Comparison of ENCODE assay signal across 31 cellular contexts in genomic region chrX:112866175-112866574, GRCh38.
"Had no signal": no experiment of that assay in that cellular context is flagged by ENCODE, and none has a peak within 500 bp of the region (broad histone marks: within the 10 kb centered on the region; RNA-seq: fewer than 3 reads in every experiment).

No MANE protein-coding gene starts in this region.

- H3K27ac ChIP-seq: epithelial cell of prostate, esophagus squamous epithelium, heart right ventricle, left ventricle myocardium inferior, spleen, thoracic aorta, uterus, VCaP had no signal

- H3K36me3 Mint-ChIP-seq: activated naive CD8-positive, alpha-beta T cell treated with anti-CD3 and anti-CD28 coated beads, Interleukin-2, amount 10 ng/mL, durations not matched to agents 7 days and 5 days; naive B cell had no signal

- H3K4me3 Mint-ChIP-seq: activated naive CD4-positive, alpha-beta T cell treated with anti-CD3 and anti-CD28 coated beads for 36 hours; activated naive CD8-positive, alpha-beta T cell treated with anti-CD3 and anti-CD28 coated beads, Interleukin-2, amount 10 ng/mL, durations not matched to agents 7 days and 5 days; activated T-helper 1 cell treated with anti-CD3 and anti-CD28 coated beads, Interleukin-12 subunit alpha, Interleukin-12 subunit beta, Interleukin-2, Interleukin-4 antibody, amounts not matched to agents 30 ng/mL and 10 ng/mL and 1 ng/mL, durations not matched to agents 14 hours and 24 hours and 36 hours; central memory CD8-positive, alpha-beta T cell; naive B cell; T-helper 1 cell treated with Interleukin-12 subunit alpha and Interleukin-12 subunit beta and Interleukin-4 antibody, amounts not matched to agents 30 μg/mL and 1 μg/mL, for 36 hours had no signal

- H3K27me3 ChIP-seq: esophagus squamous epithelium, spleen, uterus had no signal

- ATAC-seq: heart right ventricle, right cardiac atrium had no signal

- H3K4me1 Mint-ChIP-seq: activated naive CD8-positive, alpha-beta T cell treated with anti-CD3 and anti-CD28 coated beads, Interleukin-2, amount 10 ng/mL, durations not matched to agents 7 days and 5 days; central memory CD8-positive, alpha-beta T cell; naive B cell had no signal

- H3K4me1 ChIP-seq: esophagus squamous epithelium, heart right ventricle, left ventricle myocardium inferior, spleen, uterus had no signal

- H3K9me3 Mint-ChIP-seq: activated naive CD4-positive, alpha-beta T cell treated with anti-CD3 and anti-CD28 coated beads for 36 hours; activated naive CD8-positive, alpha-beta T cell treated with anti-CD3 and anti-CD28 coated beads, Interleukin-2, amount 10 ng/mL, durations not matched to agents 7 days and 5 days; activated T-helper 1 cell treated with anti-CD3 and anti-CD28 coated beads, Interleukin-12 subunit alpha, Interleukin-12 subunit beta, Interleukin-2, Interleukin-4 antibody, amounts not matched to agents 30 ng/mL and 10 ng/mL and 1 ng/mL, durations not matched to agents 14 hours and 24 hours and 36 hours; central memory CD8-positive, alpha-beta T cell; T-helper 1 cell treated with Interleukin-12 subunit alpha and Interleukin-12 subunit beta and Interleukin-4 antibody, amounts not matched to agents 30 μg/mL and 1 μg/mL, for 36 hours had no signal

- H3K36me3 ChIP-seq: esophagus squamous epithelium, heart right ventricle, left ventricle myocardium inferior, spleen, thoracic aorta, uterus had no signal

- H3K9me3 ChIP-seq: esophagus squamous epithelium, heart right ventricle, left ventricle myocardium inferior, spleen, thoracic aorta, uterus had no signal

- H3K27ac Mint-ChIP-seq: activated naive CD4-positive, alpha-beta T cell treated with anti-CD3 and anti-CD28 coated beads for 36 hours; activated naive CD8-positive, alpha-beta T cell treated with anti-CD3 and anti-CD28 coated beads, Interleukin-2, amount 10 ng/mL, durations not matched to agents 7 days and 5 days; activated T-helper 1 cell treated with anti-CD3 and anti-CD28 coated beads, Interleukin-12 subunit alpha, Interleukin-12 subunit beta, Interleukin-2, Interleukin-4 antibody, amounts not matched to agents 30 ng/mL and 10 ng/mL and 1 ng/mL, durations not matched to agents 14 hours and 24 hours and 36 hours; naive B cell; T-helper 1 cell treated with Interleukin-12 subunit alpha and Interleukin-12 subunit beta and Interleukin-4 antibody, amounts not matched to agents 30 μg/mL and 1 μg/mL, for 36 hours had no signal

- FAIRE-seq: bronchial epithelial cell, colon, TTC549 had no signal

- H3K4me3 ChIP-seq: esophagus squamous epithelium, heart right ventricle, left ventricle myocardium inferior, lung, spleen, thoracic aorta, uterus had no signal

- DNase-seq: activated CD4-positive, alpha-beta T cell treated with anti-CD3 and anti-CD28 coated beads for 4 hours; activated CD4-positive, alpha-beta T cell treated with anti-CD3 and anti-CD28 coated beads, Interleukin-2, amount 50 U/mL, for 4 hours; activated effector memory CD4-positive, alpha-beta T cell treated with anti-CD3 and anti-CD28 coated beads, Interleukin-2, amount 50 U/mL, for 16 hours; activated naive CD4-positive, alpha-beta T cell treated with anti-CD3 and anti-CD28 coated beads for 36 hours; activated naive CD8-positive, alpha-beta T cell treated with anti-CD3 and anti-CD28 coated beads, Interleukin-2, amount 10 ng/mL, durations not matched to agents 7 days and 5 days; activated T-cell treated with anti-CD3 and anti-CD28 coated beads for 4 hours; amygdala; dermis blood vessel endothelial cell; effector CD4-positive, alpha-beta T cell; esophagus squamous epithelium; heart right ventricle; left ventricle myocardium inferior; naive B cell; posterior cingulate gyrus; right cardiac atrium; spleen; stimulated activated naive CD4-positive, alpha-beta T cell treated with Interleukin-2 at 50 U/mL for 16 hours; SW 1271; T-helper 9 cell; trophoblast cell; uterus had no signal

- H3K27me3 Mint-ChIP-seq: activated naive CD8-positive, alpha-beta T cell treated with anti-CD3 and anti-CD28 coated beads, Interleukin-2, amount 10 ng/mL, durations not matched to agents 7 days and 5 days; central memory CD8-positive, alpha-beta T cell; naive B cell had no signal
